In the genomic region with DNA sequence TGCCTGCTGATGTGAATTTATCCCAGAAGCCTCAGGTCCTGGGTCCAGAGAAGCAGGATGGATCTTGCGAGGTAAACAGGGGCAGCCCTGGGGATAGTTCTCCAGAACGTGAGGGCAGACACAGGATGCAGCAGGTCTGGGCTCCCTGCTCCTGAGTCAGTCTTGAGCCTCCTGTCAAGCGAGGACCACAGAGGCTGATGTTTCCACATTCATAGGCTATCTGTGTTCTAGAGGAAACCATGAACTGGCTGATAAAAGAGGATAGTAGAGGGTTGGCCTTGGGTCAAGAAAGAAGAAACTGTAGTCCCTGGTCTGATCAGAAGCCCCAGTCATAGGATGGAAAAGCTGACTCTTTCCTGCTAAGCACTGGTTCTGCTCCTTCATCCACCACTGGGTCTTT, we compare ENCODE assay signal across 25 cellular contexts. TPM values are rescaled to one million over a fixed set of nuclear protein-coding genes. Genes with fewer than 3 reads are reported as not detected.
DNase-seq lines count a peak whose midpoint lies in the region; ATAC-seq, FAIRE-seq and TF ChIP-seq lines count a peak whose summit lies in the region.
"Had no signal": no experiment of that assay in that cellular context is flagged by ENCODE, and none has a peak within 500 bp of the region (broad histone marks: within the 10 kb centered on the region; RNA-seq: fewer than 3 reads in every experiment).

No MANE protein-coding gene starts in this region.

- H3K36me3 ChIP-seq in PC-3 (ENCODE audit: low read depth, low read length), result peaks cover 32% of the 10 kb centered on the region

- H3F3A ChIP-seq in PC-3 (ENCODE audit: low read length, unreplicated experiment), result peaks cover 5% of the 10 kb centered on the region

- H3K4me3 Mint-ChIP-seq in brain (peak overlapping the region in 4 of 5 experiments; percentile 48 to 97 (median 60)), mesothelial cell of epicardium (peak overlapping the region; percentile 10)
- H3K4me3 Mint-ChIP-seq: central memory CD8-positive, alpha-beta T cell; stimulated activated naive B cell treated with anti-CD40 and anti-IgM and Interleukin-4, amounts not matched to agents 10 μg/mL and 1 μg/mL and 100 μg/mL, for 72 hours had no signal

- no peaks in the 10 kb centered on the region for H3K27me3 ChIP-seq in PC-3 (ENCODE audit: low read length)
- H3K27me3 ChIP-seq: esophagus muscularis mucosa, right lobe of liver had no signal

- H3K9me3 Mint-ChIP-seq in brain (no peaks in the 10 kb centered on the region), mesothelial cell of epicardium (no peaks in the 10 kb centered on the region)
- H3K9me3 Mint-ChIP-seq: central memory CD8-positive, alpha-beta T cell; stimulated activated naive B cell treated with anti-CD40 and anti-IgM and Interleukin-4, amounts not matched to agents 10 μg/mL and 1 μg/mL and 100 μg/mL, for 72 hours had no signal

- H2AFZ ChIP-seq in PC-3 (ENCODE audit: low read length), result no peak overlapping the region

- H3K27me3 Mint-ChIP-seq in brain (peaks cover 7% of the 10 kb centered on the region), mesothelial cell of epicardium (ENCODE audit: low read depth) (peaks cover 1% of the 10 kb centered on the region)
- H3K27me3 Mint-ChIP-seq: central memory CD8-positive, alpha-beta T cell; stimulated activated naive B cell treated with anti-CD40 and anti-IgM and Interleukin-4, amounts not matched to agents 10 μg/mL and 1 μg/mL and 100 μg/mL, for 72 hours had no signal

- intact Hi-C loops in PC-3 (cut with micrococcal nuclease), result no loop called here

- peaks cover 64% of the 10 kb centered on the region for H3K79me2 ChIP-seq in PC-3 (ENCODE audit: low read length)

- H3K36me3 Mint-ChIP-seq in brain (peaks cover 37% of the 10 kb centered on the region), mesothelial cell of epicardium (peaks cover 20% of the 10 kb centered on the region)

- TF ChIP-seq CTCF in PC-3 (conservative IDR thresholded peaks at IDR 0.05; ENCODE audit: low read depth, low read length), result no peak
- no peak for TF ChIP-seq CTCF in brain (conservative IDR thresholded peaks at IDR 0.05)
- no peak for TF ChIP-seq CTCF in mesothelial cell of epicardium (IDR thresholded peaks at IDR 0.05; ENCODE audit: unreplicated experiment)
- no peak for TF ChIP-seq CTCF in D721Med (IDR thresholded peaks at IDR 0.05; ENCODE audit: insufficient read depth, missing control alignments)

- no peaks in the 10 kb centered on the region for H3K9me3 ChIP-seq in PC-3 (ENCODE audit: low read length)
- H3K9me3 ChIP-seq: esophagus muscularis mucosa, right lobe of liver had no signal

- POLR2A ChIA-PET in PC-3 (lab: Charles Lee; ENCODE audit: unreplicated experiment), result no interaction called here

- CTCF ChIA-PET in PC-3 (lab: Charles Lee), result no interaction called here

- H3K9ac ChIP-seq in PC-3 (ENCODE audit: low read length), result peak overlapping the region; percentile 62

- no peak for FAIRE-seq in D721Med (lab: Jason Lieb, UNC)

- peak; percentile 3; the same call in 1 of the 2 replicates for ATAC-seq in PC-3
- ATAC-seq: right lobe of liver; stimulated activated naive B cell treated with anti-CD40 and anti-IgM and Interleukin-4, amounts not matched to agents 10 μg/mL and 1 μg/mL and 100 μg/mL, for 72 hours had no signal

- peaks cover 49% of the 10 kb centered on the region for H3K4me1 ChIP-seq in PC-3 (ENCODE audit: insufficient read depth, low read length)

- H3K27ac Mint-ChIP-seq in brain, result no peak overlapping the region
- H3K27ac Mint-ChIP-seq in mesothelial cell of epicardium, result no peak overlapping the region
- H3K27ac Mint-ChIP-seq: immature natural killer cell; stimulated activated naive B cell treated with anti-CD40 and anti-IgM and Interleukin-4, amounts not matched to agents 10 μg/mL and 1 μg/mL and 100 μg/mL, for 72 hours had no signal

- DNase-seq in EL (peak; percentile 58), PC-3 (peak; percentile 42), mesothelial cell of epicardium (ENCODE audit: low spot score in 2 of 2, unreplicated experiment in 2 of 2) (no peak), COLO668 (lab: John Stamatoyannopoulos, UW; ENCODE audit: unreplicated experiment) (no peak), D721Med (ENCODE audit: insufficient read length, low spot score) (no peak), NCI-H446 treated with DMSO at 0.1 percent for 48 hours (lab: John Stamatoyannopoulos, UW) (no peak)
- no peak for DNase-seq in activated naive CD4-positive, alpha-beta T cell treated with Interleukin-2 at 50 U/mL for 16 hours
- DNase-seq: activated CD4-positive, alpha-beta T cell treated with anti-CD3 and anti-CD28 coated beads for 48 hours; activated effector memory CD4-positive, alpha-beta T cell treated with Interleukin-2 at 50 U/mL for 16 hours; amniotic stem cell; COR-L47; GOT3; immature natural killer cell; NCI-H1436 treated with DMSO at 0.1 percent for 48 hours; NCI-H748 treated with DMSO at 0.1 percent for 48 hours; right lobe of liver; stimulated activated naive B cell treated with anti-CD40 and anti-IgM and Interleukin-4, amounts not matched to agents 10 μg/mL and 1 μg/mL and 100 μg/mL, for 72 hours; T1000 had no signal

- H3K4me3 ChIP-seq in PC-3 (ENCODE audit: low read length), result peak overlapping the region; percentile 81
- H3K4me3 ChIP-seq: esophagus muscularis mucosa, right lobe of liver had no signal

- H3K4me2 ChIP-seq in PC-3 (ENCODE audit: low read length), result peak overlapping the region; percentile 97

- H3K27ac ChIP-seq in PC-3 (ENCODE audit: low read length), result peak overlapping the region; percentile 75
- H3K27ac ChIP-seq: esophagus muscularis mucosa, right lobe of liver had no signal

- H3K4me1 Mint-ChIP-seq in brain (peaks cover 45% of the 10 kb centered on the region), mesothelial cell of epicardium (peaks cover 12% of the 10 kb centered on the region)

- no TSS peak for BruUV-seq in PC-3 (replicated peaks; lab: Mats Ljungman, UMichigan)

- no peaks in the 10 kb centered on the region for H4K20me1 ChIP-seq in PC-3 (ENCODE audit: low read length)

- H3K9me2 ChIP-seq in PC-3 (replicated peaks; ENCODE audit: low read length), result no peaks in the 10 kb centered on the region

RNA-seq across cellular contexts. Expression of gene ZNF175, which starts 2.2 kb away (rescaled TPM):
- 7.5 and 8.5 TPM in 2 replicates for total RNA-seq in PC-3 (2014; rRNA removed)
- polyA plus RNA-seq in brain (ENCODE audit: insufficient read depth, low read depth, low replicate concordance), result 4.9 TPM
- 12.2 to 15.2 TPM (median 13.5 TPM) in 3 replicates for total RNA-seq in mesothelial cell of epicardium

RNA-seq across cellular contexts. Expression of gene SIGLEC6, which starts 41.9 kb away (rescaled TPM):
- total RNA-seq in PC-3 (2014; rRNA removed), result not detected in 2 replicates
- not detected for polyA plus RNA-seq in brain (ENCODE audit: insufficient read depth, low read depth, low replicate concordance)
- total RNA-seq in mesothelial cell of epicardium, result not detected in 3 replicates
- total RNA-seq: MCF 10A, osteocyte, right lobe of liver, SK-MEL-5 had no signal

RNA-seq across cellular contexts. Expression of gene SIGLEC5, which starts 56.9 kb away (rescaled TPM):
- not detected in 2 replicates for total RNA-seq in PC-3 (2014; rRNA removed)
- polyA plus RNA-seq in brain (ENCODE audit: insufficient read depth, low read depth, low replicate concordance), result 0.44 TPM
- total RNA-seq in mesothelial cell of epicardium, result not detected in 3 replicates
- total RNA-seq: MCF 10A, osteocyte, SK-MEL-5 had no signal
- polyA plus RNA-seq: thymus had no signal

Comparison
In these comparisons a context has a peak if more than half of its experiments do, and no peak if none do; other contexts are left out.
1. DNase-seq: peak in EL (single experiment) and PC-3 (single experiment); none in mesothelial cell of epicardium (0 of 2), COLO668 (single experiment), D721Med (single experiment), activated naive CD4-positive, alpha-beta T cell treated with Interleukin-2 at 50 U/mL for 16 hours (single experiment) and NCI-H446 treated with DMSO at 0.1 percent for 48 hours (single experiment).